In the genomic region with DNA sequence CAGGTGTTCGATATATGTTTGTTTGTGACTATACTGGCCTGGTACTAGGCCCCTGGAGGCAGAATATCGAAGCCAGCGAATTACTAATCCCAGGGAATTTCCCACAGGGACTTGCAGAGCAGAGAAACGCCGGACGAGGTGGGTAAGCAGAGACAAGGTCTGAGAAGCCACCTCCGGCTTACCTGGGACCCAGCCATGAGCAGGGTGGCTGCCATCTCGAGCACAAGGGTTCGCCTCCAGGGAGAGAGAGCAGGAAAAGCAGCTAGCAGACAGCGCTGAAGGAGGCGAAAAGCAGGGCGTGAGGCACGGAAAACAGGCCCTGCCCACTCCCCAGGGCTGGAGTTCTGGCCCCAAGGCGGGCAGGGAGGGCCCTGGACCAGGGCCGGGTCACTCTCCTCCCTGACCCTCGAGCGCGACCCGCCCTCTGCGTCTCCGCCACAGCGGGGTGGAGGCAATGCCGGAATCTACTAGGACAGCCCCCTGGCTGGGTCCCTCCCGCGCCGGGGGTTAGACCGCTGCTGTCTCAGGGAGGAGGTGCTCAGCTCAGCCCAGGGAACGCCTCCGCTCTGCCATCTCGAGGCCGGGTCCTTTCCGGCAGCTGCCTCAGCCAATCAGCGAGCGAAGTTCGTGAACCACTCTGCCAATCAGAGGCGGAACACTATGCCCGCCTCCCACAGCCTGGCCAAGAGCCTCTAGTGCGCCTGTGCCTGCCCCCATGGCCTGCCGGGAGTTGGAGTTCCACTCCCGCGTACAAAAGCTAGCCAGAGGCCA, we compare ENCODE assay signal across 1 cellular context.
TF ChIP-seq lines count a peak whose summit lies in the region.

No MANE protein-coding gene starts in this region.

TF ChIP-seq in HCT116, 20 proteins besides CTCF, POLR2A, EP300 and RAD21 (continued from another document):
- TF ChIP-seq, protein P1, sequence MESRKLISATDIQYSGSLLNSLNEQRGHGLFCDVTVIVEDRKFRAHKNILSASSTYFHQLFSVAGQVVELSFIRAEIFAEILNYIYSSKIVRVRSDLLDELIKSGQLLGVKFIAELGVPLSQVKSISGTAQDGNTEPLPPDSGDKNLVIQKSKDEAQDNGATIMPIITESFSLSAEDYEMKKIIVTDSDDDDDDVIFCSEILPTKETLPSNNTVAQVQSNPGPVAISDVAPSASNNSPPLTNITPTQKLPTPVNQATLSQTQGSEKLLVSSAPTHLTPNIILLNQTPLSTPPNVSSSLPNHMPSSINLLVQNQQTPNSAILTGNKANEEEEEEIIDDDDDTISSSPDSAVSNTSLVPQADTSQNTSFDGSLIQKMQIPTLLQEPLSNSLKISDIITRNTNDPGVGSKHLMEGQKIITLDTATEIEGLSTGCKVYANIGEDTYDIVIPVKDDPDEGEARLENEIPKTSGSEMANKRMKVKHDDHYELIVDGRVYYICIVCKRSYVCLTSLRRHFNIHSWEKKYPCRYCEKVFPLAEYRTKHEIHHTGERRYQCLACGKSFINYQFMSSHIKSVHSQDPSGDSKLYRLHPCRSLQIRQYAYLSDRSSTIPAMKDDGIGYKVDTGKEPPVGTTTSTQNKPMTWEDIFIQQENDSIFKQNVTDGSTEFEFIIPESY (IDR thresholded peaks at IDR 0.05; ENCODE audit: extremely low read depth, insufficient replicate concordance, low read length): no peak
- TF ChIP-seq, protein P2, sequence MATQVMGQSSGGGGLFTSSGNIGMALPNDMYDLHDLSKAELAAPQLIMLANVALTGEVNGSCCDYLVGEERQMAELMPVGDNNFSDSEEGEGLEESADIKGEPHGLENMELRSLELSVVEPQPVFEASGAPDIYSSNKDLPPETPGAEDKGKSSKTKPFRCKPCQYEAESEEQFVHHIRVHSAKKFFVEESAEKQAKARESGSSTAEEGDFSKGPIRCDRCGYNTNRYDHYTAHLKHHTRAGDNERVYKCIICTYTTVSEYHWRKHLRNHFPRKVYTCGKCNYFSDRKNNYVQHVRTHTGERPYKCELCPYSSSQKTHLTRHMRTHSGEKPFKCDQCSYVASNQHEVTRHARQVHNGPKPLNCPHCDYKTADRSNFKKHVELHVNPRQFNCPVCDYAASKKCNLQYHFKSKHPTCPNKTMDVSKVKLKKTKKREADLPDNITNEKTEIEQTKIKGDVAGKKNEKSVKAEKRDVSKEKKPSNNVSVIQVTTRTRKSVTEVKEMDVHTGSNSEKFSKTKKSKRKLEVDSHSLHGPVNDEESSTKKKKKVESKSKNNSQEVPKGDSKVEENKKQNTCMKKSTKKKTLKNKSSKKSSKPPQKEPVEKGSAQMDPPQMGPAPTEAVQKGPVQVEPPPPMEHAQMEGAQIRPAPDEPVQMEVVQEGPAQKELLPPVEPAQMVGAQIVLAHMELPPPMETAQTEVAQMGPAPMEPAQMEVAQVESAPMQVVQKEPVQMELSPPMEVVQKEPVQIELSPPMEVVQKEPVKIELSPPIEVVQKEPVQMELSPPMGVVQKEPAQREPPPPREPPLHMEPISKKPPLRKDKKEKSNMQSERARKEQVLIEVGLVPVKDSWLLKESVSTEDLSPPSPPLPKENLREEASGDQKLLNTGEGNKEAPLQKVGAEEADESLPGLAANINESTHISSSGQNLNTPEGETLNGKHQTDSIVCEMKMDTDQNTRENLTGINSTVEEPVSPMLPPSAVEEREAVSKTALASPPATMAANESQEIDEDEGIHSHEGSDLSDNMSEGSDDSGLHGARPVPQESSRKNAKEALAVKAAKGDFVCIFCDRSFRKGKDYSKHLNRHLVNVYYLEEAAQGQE (IDR thresholded peaks at IDR 0.05; ENCODE audit: low read depth): no peak
- TF ChIP-seq CEBPB (IDR thresholded peaks at IDR 0.05; ENCODE audit: low read depth): no peak
- TF ChIP-seq, protein P3, sequence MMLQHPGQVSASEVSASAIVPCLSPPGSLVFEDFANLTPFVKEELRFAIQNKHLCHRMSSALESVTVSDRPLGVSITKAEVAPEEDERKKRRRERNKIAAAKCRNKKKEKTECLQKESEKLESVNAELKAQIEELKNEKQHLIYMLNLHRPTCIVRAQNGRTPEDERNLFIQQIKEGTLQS (IDR thresholded peaks at IDR 0.05): no peak
- no peak for TF ChIP-seq EZH2phosphoT487 (IDR thresholded peaks at IDR 0.05; ENCODE audit: borderline replicate concordance)
TF ChIP-seq in HCT116: peak in this region for 7.
